24 cellular contexts compared by ENCODE assay signal in genomic region chr19:17456127-17456526, GRCh38. TPM values are rescaled to one million over a fixed set of nuclear protein-coding genes. Genes with fewer than 3 reads are reported as not detected.
A peak's percentile ranks its signal among the peaks of the same experiment; 100 is the strongest.
DNase-seq lines count a peak whose midpoint lies in the region; FAIRE-seq and TF ChIP-seq lines count a peak whose summit lies in the region.
"Had no signal": no experiment of that assay in that cellular context is flagged by ENCODE, and none has a peak within 500 bp of the region (broad histone marks: within the 10 kb centered on the region; RNA-seq: fewer than 3 reads in every experiment).

No MANE protein-coding gene starts in this region.

- TF ChIP-seq CTCF in endothelial cell of umbilical vein (IDR thresholded peaks at IDR 0.05; ENCODE audit: extremely low read depth in 1 of 2, insufficient read depth in 1 of 2, low read depth in 1 of 2, low read length in 2 of 2) (no peak), neural progenitor cell (IDR thresholded peaks at IDR 0.05) (no peak), GM10266 (IDR thresholded peaks at IDR 0.05; ENCODE audit: control insufficient read depth, insufficient read depth, low read depth, missing control alignments) (no peak)

- no peak for DNase-seq in endothelial cell of umbilical vein (ENCODE audit: low read depth, low spot score)
- DNase-seq in neural progenitor cell (ENCODE audit: low spot score), result no peak
- no peak for DNase-seq in GM23248
- no peak for DNase-seq in NAMALWA (ENCODE audit: low spot score)
- DNase-seq in GM10266 (ENCODE audit: extremely low spot score), result no peak
- DNase-seq: AML-193; CD4-positive, alpha-beta T cell; GOT3; KG1; MM.1S; NCI-H1048; NCI-H1417 treated with DMSO at 0.1 percent for 48 hours; NCI-H1694 treated with DMSO at 0.1 percent for 48 hours; NCI-H2081; NCI-H2227 treated with DMSO at 0.1 percent for 48 hours; NCI-H748 treated with DMSO at 0.1 percent for 48 hours had no signal

- H4K20me1 ChIP-seq in endothelial cell of umbilical vein (replicated peaks; ENCODE audit: control insufficient read depth, extremely low read depth, insufficient read depth, low read length), result no peaks in the 10 kb centered on the region
- no peaks in the 10 kb centered on the region for H4K20me1 ChIP-seq in neural progenitor cell (ENCODE audit: low read depth)
- H4K20me1 ChIP-seq in GM23248 (ENCODE audit: insufficient read depth), result no peaks in the 10 kb centered on the region
- H4K20me1 ChIP-seq: BLaER1 treated with 17β-estradiol and CSF1 and Interleukin-3, amounts not matched to agents 10 nM and 100 nM had no signal

- in situ Hi-C loops in GM23248 (cut with MboI), result no loop called here

- H3K4me1 ChIP-seq in ES-I3 (ENCODE audit: insufficient read depth, low read length) (no peaks in the 10 kb centered on the region), HUES6 (ENCODE audit: control insufficient read depth, insufficient read depth, low read length) (0 out of 2 replicates have a peak, but pooled peaks cover 5% of the 10 kb centered on the region), endothelial cell of umbilical vein (ENCODE audit: control insufficient read depth, extremely low read depth, insufficient read depth, low read length) (no peaks in the 10 kb centered on the region), neural progenitor cell (peaks cover 6% of the 10 kb centered on the region), GM23248 (ENCODE audit: insufficient read depth) (no peaks in the 10 kb centered on the region)

- H3K27me3 Mint-ChIP-seq in neural progenitor cell (ENCODE audit: insufficient read depth, low read depth), result peaks cover 34% of the 10 kb centered on the region

- no peaks in the 10 kb centered on the region for H3K79me2 ChIP-seq in endothelial cell of umbilical vein (ENCODE audit: control insufficient read depth, insufficient read depth, low read length)
- no peaks in the 10 kb centered on the region for H3K79me2 ChIP-seq in neural progenitor cell (ENCODE audit: low read depth)
- H3K79me2 ChIP-seq in GM23248 (ENCODE audit: insufficient read depth), result no peaks in the 10 kb centered on the region

- H3K4me3 Mint-ChIP-seq in neural progenitor cell, result no peak overlapping the region
- H3K4me3 Mint-ChIP-seq: CD4-positive, alpha-beta T cell had no signal

- no peak overlapping the region for H3K27ac Mint-ChIP-seq in neural progenitor cell
- H3K27ac Mint-ChIP-seq: CD4-positive, alpha-beta T cell had no signal

- WGBS in GM23248 (ENCODE audit: low coverage in 1 of 2, low lambda C conversion rate in 2 of 2, missing lambda C conversion rate in 2 of 2), 2 experiments, result 59 to 61% methylated on average over 11 of the region's 11 CpGs

- BruUV-seq in endothelial cell of umbilical vein (replicated peaks; lab: Mats Ljungman, UMichigan), result no TSS peak

- H3F3A ChIP-seq in neural progenitor cell (ENCODE audit: low read depth) (peaks cover 21% of the 10 kb centered on the region), GM23248 (ENCODE audit: insufficient read depth) (no peaks in the 10 kb centered on the region)

- no peaks in the 10 kb centered on the region for H3K9me3 Mint-ChIP-seq in neural progenitor cell
- H3K9me3 Mint-ChIP-seq: CD4-positive, alpha-beta T cell had no signal

- no peaks in the 10 kb centered on the region for H3K9me3 ChIP-seq in ES-I3 (ENCODE audit: control insufficient read depth, insufficient read depth, low read length)
- H3K9me3 ChIP-seq in HUES6 (ENCODE audit: control insufficient read depth, insufficient read depth, low read depth, low read length), result no peaks in the 10 kb centered on the region
- no peaks in the 10 kb centered on the region for H3K9me3 ChIP-seq in endothelial cell of umbilical vein (replicated peaks; ENCODE audit: control insufficient read depth, insufficient read depth, low read length)
- no peaks in the 10 kb centered on the region for H3K9me3 ChIP-seq in neural progenitor cell (ENCODE audit: low read depth)
- H3K9me3 ChIP-seq in GM23248 (ENCODE audit: low read depth), result no peaks in the 10 kb centered on the region
- H3K9me3 ChIP-seq: SK-N-SH had no signal

- H3K4me1 Mint-ChIP-seq in neural progenitor cell, result peaks cover 16% of the 10 kb centered on the region

- no peak overlapping the region for H2AFZ ChIP-seq in endothelial cell of umbilical vein (ENCODE audit: low read depth, low read length)
- H2AFZ ChIP-seq in neural progenitor cell (replicated peaks), result no peak overlapping the region
- no peak overlapping the region for H2AFZ ChIP-seq in GM23248

- dilution Hi-C loops in endothelial cell of umbilical vein (cut with MboI; ENCODE audit: extremely low pct_ligation_motif_present, low sequenced_read_pairs), result no loop called here

- H3K27ac ChIP-seq in HUES6 (ENCODE audit: low read depth, low read length), result no peak overlapping the region
- no peak overlapping the region for H3K27ac ChIP-seq in endothelial cell of umbilical vein (ENCODE audit: insufficient read depth, low read depth, low read length)
- no peak overlapping the region for H3K27ac ChIP-seq in neural progenitor cell
- no peak overlapping the region for H3K27ac ChIP-seq in GM23248
- H3K27ac ChIP-seq: BLaER1 treated with 17β-estradiol and CSF1 and Interleukin-3, amounts not matched to agents 10 nM and 100 nM had no signal

- H3K36me3 Mint-ChIP-seq in neural progenitor cell, result no peaks in the 10 kb centered on the region

- intact Hi-C loops in endothelial cell of umbilical vein (cut with micrococcal nuclease), result no loop called here

- TF ChIP-seq POLR2A in endothelial cell of umbilical vein (IDR thresholded peaks at IDR 0.05; ENCODE audit: low read depth, low read length), result no peak

- H3K9ac ChIP-seq in ES-I3 (ENCODE audit: low read depth, low read length) (peak overlapping the region; percentile 28; the same call in 1 of the 2 replicates), HUES6 (ENCODE audit: low read length) (no peak overlapping the region), endothelial cell of umbilical vein (replicated peaks; ENCODE audit: extremely low read depth, insufficient read depth, low read length) (no peak overlapping the region), neural progenitor cell (no peak overlapping the region), GM23248 (no peak overlapping the region)
- H3K9ac ChIP-seq: BLaER1 treated with 17β-estradiol and CSF1 and Interleukin-3, amounts not matched to agents 10 nM and 100 nM; SK-N-SH had no signal

- no peaks in the 10 kb centered on the region for H3K9me2 ChIP-seq in GM23248 (ENCODE audit: insufficient read depth)
- H3K9me2 ChIP-seq: SK-N-SH had no signal

- H3K4me3 ChIP-seq in HUES6 (ENCODE audit: low read depth, low read length) (peak overlapping the region; percentile 27), endothelial cell of umbilical vein (replicated peaks in 1 of 3; ENCODE audit: insufficient read depth in 1 of 3, low read depth in 1 of 3, low read length in 3 of 3) (no peak overlapping the region), neural progenitor cell (no peak overlapping the region), GM23248 (no peak overlapping the region)
- H3K4me3 ChIP-seq: BLaER1 treated with 17β-estradiol and CSF1 and Interleukin-3, amounts not matched to agents 10 nM and 100 nM had no signal

- no peaks in the 10 kb centered on the region for H3K9me1 ChIP-seq in endothelial cell of umbilical vein (replicated peaks; ENCODE audit: control insufficient read depth, extremely low read depth, insufficient read depth, low read length)

- POLR2A ChIA-PET in endothelial cell of umbilical vein (lab: Charles Lee), result interaction anchor here (0.6 kb wide), 1 partner anchor 14 kb away, joined by 5 read pairs; the partner anchor contains the start of gene SLC27A1

- H3K36me3 ChIP-seq in ES-I3 (ENCODE audit: insufficient read depth, low read length) (no peaks in the 10 kb centered on the region), HUES6 (ENCODE audit: control insufficient read depth, insufficient read depth, low read length) (no peaks in the 10 kb centered on the region), endothelial cell of umbilical vein (ENCODE audit: control insufficient read depth in 2 of 2, extremely low read depth in 1 of 2, insufficient read depth in 2 of 2, low read length in 2 of 2) (no peaks in the 10 kb centered on the region), neural progenitor cell (no peaks in the 10 kb centered on the region), GM23248 (ENCODE audit: low read depth) (no peaks in the 10 kb centered on the region)
- H3K36me3 ChIP-seq: BLaER1 treated with 17β-estradiol and CSF1 and Interleukin-3, amounts not matched to agents 10 nM and 100 nM had no signal

- CTCF ChIA-PET in endothelial cell of umbilical vein (lab: Charles Lee), result interaction anchor here (0.7 to 1.4 kb wide), 2 partner anchors 9 to 15 kb away, joined by 3 to 4 read pairs; no protein-coding TSS in a partner anchor

- H3K4me2 ChIP-seq in endothelial cell of umbilical vein (ENCODE audit: insufficient read depth, low read length) (no peak overlapping the region), neural progenitor cell (peak overlapping the region; percentile 73), GM23248 (ENCODE audit: unreplicated experiment) (no peak overlapping the region)
- H3K4me2 ChIP-seq: SK-N-SH had no signal

- peaks cover 41% of the 10 kb centered on the region for H3K27me3 ChIP-seq in HUES6 (ENCODE audit: control insufficient read depth, insufficient read depth, low read length)
- H3K27me3 ChIP-seq in endothelial cell of umbilical vein (ENCODE audit: control insufficient read depth in 2 of 2, insufficient read depth in 2 of 2, low read length in 2 of 2), result peaks cover 23 to 29% of the 10 kb centered on the region in 2 experiments
- peaks cover 45% of the 10 kb centered on the region for H3K27me3 ChIP-seq in neural progenitor cell
- H3K27me3 ChIP-seq in GM23248 (replicated peaks; ENCODE audit: insufficient read depth), result peaks cover 16% of the 10 kb centered on the region; the same call in 1 of the 2 replicates

- FAIRE-seq in endothelial cell of umbilical vein (lab: Jason Lieb, UNC), result no peak
- FAIRE-seq: A204.1, D721Med had no signal

RNA-seq across cellular contexts. Expression of gene NXNL1, which starts 4.6 kb away (rescaled TPM):
- total RNA-seq in endothelial cell of umbilical vein, result not detected in 2 replicates
- not detected in 2 replicates for polyA plus RNA-seq in endothelial cell of umbilical vein
- not detected in 2 replicates for polyA plus RNA-seq in endothelial cell of umbilical vein (2011; cell fraction: cytosol; rRNA removed)
- not detected in 2 replicates for polyA plus RNA-seq in endothelial cell of umbilical vein (2011; cell fraction: nucleus; rRNA removed)
- polyA plus RNA-seq in endothelial cell of umbilical vein (2012), result not detected in 2 replicates
- polyA minus RNA-seq in endothelial cell of umbilical vein, result not detected in 2 replicates
- polyA minus RNA-seq in endothelial cell of umbilical vein (2011; cell fraction: cytosol; rRNA and poly(A)+ RNA removed), result not detected
- not detected in 2 replicates for polyA minus RNA-seq in endothelial cell of umbilical vein (2011; cell fraction: nucleus; rRNA and poly(A)+ RNA removed)
- total RNA-seq in neural progenitor cell (ENCODE audit: low replicate concordance), result not detected in 2 replicates
- not detected in 2 replicates for total RNA-seq in GM23248 (2014; rRNA removed; shearing (Covaris generic))
- polyA plus RNA-seq in GM23248 (2016; fragmentation: Nextera tagmentation; extraction: Ambion mirVana), result not detected in 2 replicates
- total RNA-seq: CD4-positive, alpha-beta T cell; G401; HT-29 had no signal
- polyA plus RNA-seq: SK-N-SH had no signal

RNA-seq across cellular contexts. Expression of gene TMEM221, which starts 7.7 kb away (rescaled TPM):
- total RNA-seq in endothelial cell of umbilical vein (not detected in 2 replicates), neural progenitor cell (ENCODE audit: low replicate concordance) (0.17 and 2.2 TPM in 2 replicates)
- polyA plus RNA-seq in endothelial cell of umbilical vein (0.06 and 0.08 TPM in 2 replicates), GM23248 (2016; fragmentation: Nextera tagmentation; extraction: Ambion mirVana) (0.30 TPM in 1 of 2 replicates, not detected in the other)
- 0.04 and 0.05 TPM in 2 replicates for polyA plus RNA-seq in endothelial cell of umbilical vein (2011; cell fraction: cytosol; rRNA removed)
- 0.14 TPM in 1 of 2 replicates, not detected in the other for polyA plus RNA-seq in endothelial cell of umbilical vein (2011; cell fraction: nucleus; rRNA removed)
- 0.10 and 0.13 TPM in 2 replicates for polyA plus RNA-seq in endothelial cell of umbilical vein (2012)
- 0.45 TPM in 1 of 2 replicates, not detected in the other for polyA minus RNA-seq in endothelial cell of umbilical vein
- polyA minus RNA-seq in endothelial cell of umbilical vein (2011; cell fraction: cytosol; rRNA and poly(A)+ RNA removed), result not detected
- polyA minus RNA-seq in endothelial cell of umbilical vein (2011; cell fraction: nucleus; rRNA and poly(A)+ RNA removed), result not detected in 2 replicates
- 0.22 TPM in 1 of 2 replicates, not detected in the other for total RNA-seq in GM23248 (2014; rRNA removed; shearing (Covaris generic))
- total RNA-seq: CD4-positive, alpha-beta T cell; HT-29 had no signal

RNA-seq across cellular contexts. Expression of gene SLC27A1, which starts 14.2 kb away (rescaled TPM):
- total RNA-seq in endothelial cell of umbilical vein, result 13.5 and 14.9 TPM in 2 replicates
- polyA plus RNA-seq in endothelial cell of umbilical vein, result 10.4 and 11.9 TPM in 2 replicates
- polyA plus RNA-seq in endothelial cell of umbilical vein (2011; cell fraction: cytosol; rRNA removed), result 4.8 and 6.3 TPM in 2 replicates
- polyA plus RNA-seq in endothelial cell of umbilical vein (2011; cell fraction: nucleus; rRNA removed), result 14.2 and 17.9 TPM in 2 replicates
- 6.9 and 12.3 TPM in 2 replicates for polyA plus RNA-seq in endothelial cell of umbilical vein (2012)
- polyA minus RNA-seq in endothelial cell of umbilical vein, result 9.9 and 10.3 TPM in 2 replicates
- polyA minus RNA-seq in endothelial cell of umbilical vein (2011; cell fraction: cytosol; rRNA and poly(A)+ RNA removed), result 2.3 TPM
- 5.6 and 10.7 TPM in 2 replicates for polyA minus RNA-seq in endothelial cell of umbilical vein (2011; cell fraction: nucleus; rRNA and poly(A)+ RNA removed)
- total RNA-seq in neural progenitor cell (ENCODE audit: low replicate concordance), result 13.9 and 22.4 TPM in 2 replicates
- 30.0 and 34.0 TPM in 2 replicates for total RNA-seq in GM23248 (2014; rRNA removed; shearing (Covaris generic))
- polyA plus RNA-seq in GM23248 (2016; fragmentation: Nextera tagmentation; extraction: Ambion mirVana), result 20.4 and 21.9 TPM in 2 replicates

RNA-seq across cellular contexts. Expression of gene MVB12A, which starts 36.3 kb away (rescaled TPM):
- total RNA-seq in endothelial cell of umbilical vein, result 58.1 and 63.3 TPM in 2 replicates
- 88.8 and 109 TPM in 2 replicates for polyA plus RNA-seq in endothelial cell of umbilical vein
- 46.9 and 68.5 TPM in 2 replicates for polyA plus RNA-seq in endothelial cell of umbilical vein (2011; cell fraction: cytosol; rRNA removed)
- 55.0 and 67.6 TPM in 2 replicates for polyA plus RNA-seq in endothelial cell of umbilical vein (2011; cell fraction: nucleus; rRNA removed)
- 29.3 and 44.5 TPM in 2 replicates for polyA plus RNA-seq in endothelial cell of umbilical vein (2012)
- polyA minus RNA-seq in endothelial cell of umbilical vein, result 25.8 and 26.0 TPM in 2 replicates
- 34.8 TPM for polyA minus RNA-seq in endothelial cell of umbilical vein (2011; cell fraction: cytosol; rRNA and poly(A)+ RNA removed)
- 15.8 and 20.5 TPM in 2 replicates for polyA minus RNA-seq in endothelial cell of umbilical vein (2011; cell fraction: nucleus; rRNA and poly(A)+ RNA removed)
- 33.2 and 88.6 TPM in 2 replicates for total RNA-seq in neural progenitor cell (ENCODE audit: low replicate concordance)
- total RNA-seq in GM23248 (2014; rRNA removed; shearing (Covaris generic)), result 68.3 and 73.9 TPM in 2 replicates
- polyA plus RNA-seq in GM23248 (2016; fragmentation: Nextera tagmentation; extraction: Ambion mirVana), result 49.6 and 55.3 TPM in 2 replicates

RNA-seq across cellular contexts. Expression of gene BST2, which starts 50.7 kb away (rescaled TPM):
- total RNA-seq in endothelial cell of umbilical vein, result 20.7 and 21.2 TPM in 2 replicates
- 145 and 146 TPM in 2 replicates for polyA plus RNA-seq in endothelial cell of umbilical vein
- polyA plus RNA-seq in endothelial cell of umbilical vein (2011; cell fraction: cytosol; rRNA removed), result 143 and 161 TPM in 2 replicates
- 45.3 and 52.9 TPM in 2 replicates for polyA plus RNA-seq in endothelial cell of umbilical vein (2011; cell fraction: nucleus; rRNA removed)
- polyA plus RNA-seq in endothelial cell of umbilical vein (2012), result 84.7 and 155 TPM in 2 replicates
- 39.7 and 41.2 TPM in 2 replicates for polyA minus RNA-seq in endothelial cell of umbilical vein
- 168 TPM for polyA minus RNA-seq in endothelial cell of umbilical vein (2011; cell fraction: cytosol; rRNA and poly(A)+ RNA removed)
- 5.7 and 13.0 TPM in 2 replicates for polyA minus RNA-seq in endothelial cell of umbilical vein (2011; cell fraction: nucleus; rRNA and poly(A)+ RNA removed)
- total RNA-seq in neural progenitor cell (ENCODE audit: low replicate concordance), result 44.8 and 65.5 TPM in 2 replicates
- not detected in 2 replicates for total RNA-seq in GM23248 (2014; rRNA removed; shearing (Covaris generic))
- polyA plus RNA-seq in GM23248 (2016; fragmentation: Nextera tagmentation; extraction: Ambion mirVana), result 0.75 and 0.79 TPM in 2 replicates
